17 cellular contexts compared by ENCODE assay signal in genomic region chr4:74896595-74896994, GRCh38. TPM values are rescaled to one million over a fixed set of nuclear protein-coding genes. Genes with fewer than 3 reads are reported as not detected.
DNase-seq lines count a peak whose midpoint lies in the region; ATAC-seq, FAIRE-seq and TF ChIP-seq lines count a peak whose summit lies in the region.
"Had no signal": no experiment of that assay in that cellular context is flagged by ENCODE, and none has a peak within 500 bp of the region (broad histone marks: within the 10 kb centered on the region; RNA-seq: fewer than 3 reads in every experiment).

No MANE protein-coding gene starts in this region.

- FAIRE-seq in islet of Langerhans (lab: Jason Lieb, UNC): peak; percentile 74
- FAIRE-seq: A549, G401.6, GM12891 had no signal

- ATAC-seq in mucosa of descending colon (peak; percentile 27), HG02798 (IDR thresholded peaks at IDR 0.05; ENCODE audit: poor library complexity, unreplicated experiment) (no peak)
- ATAC-seq: A549; CD8-positive, alpha-beta T cell had no signal

- DNase-seq in caudate nucleus (lab: John Stamatoyannopoulos, UW): no peak
- DNase-seq in mucosa of descending colon: no peak
- DNase-seq in suprapubic skin (ENCODE audit: low spot score in 2 of 2): no peak
- DNase-seq in NCI-H526 treated with DMSO at 0.1 percent for 48 hours (lab: John Stamatoyannopoulos, UW): no peak
- no peak for DNase-seq in activated CD8-positive, alpha-beta memory T cell treated with anti-CD3 and anti-CD28 coated beads, Interleukin-2, amount 50 U/mL, for 48 hours
- DNase-seq in nucleus accumbens (lab: John Stamatoyannopoulos, UW): no peak
- DNase-seq: CD8-positive, alpha-beta T cell; DMS79; GM23248; H7 had no signal

- H3K27me3 ChIP-seq in suprapubic skin: no peaks in the 10 kb centered on the region

- H3K27ac ChIP-seq in caudate nucleus (ENCODE audit: low read depth, low read length) (peak overlapping the region; percentile 58), suprapubic skin (peak overlapping the region; percentile 13)
- H3K27ac ChIP-seq: A549, GM23248 had no signal

- H3K4me1 ChIP-seq in mucosa of descending colon (ENCODE audit: low read depth) (no peaks in the 10 kb centered on the region), suprapubic skin (no peaks in the 10 kb centered on the region)
- H3K4me1 ChIP-seq: A549, Caco-2 had no signal

- H3K9me3 ChIP-seq in mucosa of descending colon (no peaks in the 10 kb centered on the region), suprapubic skin (no peaks in the 10 kb centered on the region)
- H3K9me3 ChIP-seq: A549, Caco-2 had no signal

- no peak for TF ChIP-seq EP300 in suprapubic skin (IDR thresholded peaks at IDR 0.05)

- H3K36me3 ChIP-seq in mucosa of descending colon (ENCODE audit: low read depth) (no peaks in the 10 kb centered on the region), suprapubic skin (no peaks in the 10 kb centered on the region)

- TF ChIP-seq POLR2A in suprapubic skin (IDR thresholded peaks at IDR 0.05): no peak

- TF ChIP-seq CTCF in mucosa of descending colon (IDR thresholded peaks at IDR 0.05) (no peak), suprapubic skin (IDR thresholded peaks at IDR 0.05) (no peak)

- WGBS in suprapubic skin: 66% methylated on average over 3 of the region's 3 CpGs

- intact Hi-C loops in mucosa of descending colon (cut with DNase I, micrococcal nuclease): no loop called here

- H3K4me3 ChIP-seq in mucosa of descending colon: no peak overlapping the region
- H3K4me3 ChIP-seq in suprapubic skin: no peak overlapping the region
- H3K4me3 ChIP-seq: A549, GM23248 had no signal

RNA-seq across cellular contexts. Expression of gene PARM1, which starts 36.3 kb away (rescaled TPM):
- 100 to 1,000 TPM; 120 to 286 (median 209) TPM for total RNA-seq in mucosa of descending colon
- total RNA-seq in suprapubic skin: 10 to 100 TPM; 13.2 to 27.4 (median 19.1) TPM
- total RNA-seq: CD8-positive, alpha-beta T cell; GM23248; HT1080 had no signal

Comparison
In these comparisons a context has a peak if more than half of its experiments do, and no peak if none do; other contexts are left out.
1. RNA of gene PARM1, which starts 36.3 kb away (total RNA-seq): 120 to 286 TPM in mucosa of descending colon; 13.2 to 27.4 TPM in suprapubic skin; every median in the first group is over 4 times any median in the second.